26 cellular contexts compared by ENCODE assay signal in genomic region chr13:82879921-82880320, GRCh38.
"Had no signal": no experiment of that assay in that cellular context is flagged by ENCODE, and none has a peak within 500 bp of the region (broad histone marks: within the 10 kb centered on the region; RNA-seq: fewer than 3 reads in every experiment).

No MANE protein-coding gene starts in this region.

- H3K36me3 Mint-ChIP-seq: activated CD8-positive, alpha-beta memory T cell treated with anti-CD3 and anti-CD28 coated beads, Interleukin-2, amount 10 ng/mL, durations not matched to agents 7 days and 5 days; activated naive CD8-positive, alpha-beta T cell; brain; T-cell had no signal

- H3K4me3 Mint-ChIP-seq: activated B cell treated with CpG ODN at 0.5 μM for 24 hours; activated CD4-positive, alpha-beta T cell treated with anti-CD3 and anti-CD28 coated beads, Interleukin-2, amount 10 ng/mL, durations not matched to agents 24 days and 14 days; activated CD8-positive, alpha-beta memory T cell treated with anti-CD3 and anti-CD28 coated beads, Interleukin-2, amount 10 ng/mL, durations not matched to agents 7 days and 5 days; activated naive CD4-positive, alpha-beta T cell treated with anti-CD3 and anti-CD28 coated beads for 36 hours; activated naive CD8-positive, alpha-beta T cell; activated T-cell treated with anti-CD3 and anti-CD28 coated beads, Interleukin-2, amount 50 U/mL, for 24 hours; brain; T-cell had no signal

- H3K27ac ChIP-seq: cardiac muscle cell, SK-N-MC had no signal

- H3K27me3 ChIP-seq: cardiac muscle cell, MG63 had no signal

- H3K27me3 Mint-ChIP-seq: activated B cell treated with CpG ODN at 0.5 μM for 24 hours; activated CD4-positive, alpha-beta T cell treated with anti-CD3 and anti-CD28 coated beads, Interleukin-2, amount 10 ng/mL, durations not matched to agents 24 days and 14 days; activated CD8-positive, alpha-beta memory T cell treated with anti-CD3 and anti-CD28 coated beads, Interleukin-2, amount 10 ng/mL, durations not matched to agents 7 days and 5 days; activated naive CD8-positive, alpha-beta T cell; activated T-cell treated with anti-CD3 and anti-CD28 coated beads, Interleukin-2, amount 50 U/mL, for 24 hours; T-cell had no signal

- H3K9me3 ChIP-seq: MG63 had no signal

- H3K27ac Mint-ChIP-seq: activated B cell treated with CpG ODN at 0.5 μM for 24 hours; activated CD4-positive, alpha-beta T cell treated with anti-CD3 and anti-CD28 coated beads, Interleukin-2, amount 10 ng/mL, durations not matched to agents 24 days and 14 days; activated CD8-positive, alpha-beta memory T cell treated with anti-CD3 and anti-CD28 coated beads, Interleukin-2, amount 10 ng/mL, durations not matched to agents 7 days and 5 days; activated naive CD4-positive, alpha-beta T cell treated with anti-CD3 and anti-CD28 coated beads for 36 hours; activated naive CD8-positive, alpha-beta T cell; activated T-cell treated with anti-CD3 and anti-CD28 coated beads, Interleukin-2, amount 50 U/mL, for 24 hours; brain; T-cell had no signal

- DNase-seq: activated B cell treated with CpG ODN at 0.5 μM for 24 hours; activated CD4-positive, alpha-beta T cell treated with anti-CD3 and anti-CD28 coated beads for 1 hour; activated CD4-positive, alpha-beta T cell treated with anti-CD3 and anti-CD28 coated beads, Interleukin-2, amount 10 ng/mL, durations not matched to agents 24 days and 14 days; activated CD4-positive, alpha-beta T cell treated with anti-CD3 and anti-CD28 coated beads, Interleukin-2, amount 50 U/mL, for 48 hours; activated CD8-positive, alpha-beta memory T cell treated with anti-CD3 and anti-CD28 coated beads, Interleukin-2, amount 10 ng/mL, durations not matched to agents 7 days and 5 days; activated effector memory CD4-positive, alpha-beta T cell treated with anti-CD3 and anti-CD28 coated beads, Interleukin-2, amount 50 U/mL, for 16 hours; activated naive CD4-positive, alpha-beta T cell treated with anti-CD3 and anti-CD28 coated beads for 36 hours; activated T-cell treated with anti-CD3 and anti-CD28 coated beads, Interleukin-2, amount 50 U/mL, for 24 hours; amygdala; MG63; MV-4-11; NCI-H1092 treated with DMSO at 0.1 percent for 48 hours; NCI-H1417 treated with DMSO at 0.1 percent for 48 hours; NCI-H1694; NCI-H2029 treated with DMSO at 0.1 percent for 48 hours; NCI-H446; NCI-H524; NK-92 treated with Interleukin-12 subunit alpha and Interleukin-12 subunit beta, amount 100 ng/mL, for 24 hours; SIG-M5; T-cell; T-helper 2 cell; T1000 had no signal

- H3K9me3 Mint-ChIP-seq: activated CD4-positive, alpha-beta T cell treated with anti-CD3 and anti-CD28 coated beads, Interleukin-2, amount 10 ng/mL, durations not matched to agents 24 days and 14 days; activated naive CD4-positive, alpha-beta T cell treated with anti-CD3 and anti-CD28 coated beads for 36 hours had no signal

- H3K4me3 ChIP-seq: cardiac muscle cell, MG63, SK-N-MC had no signal

- H3K4me1 Mint-ChIP-seq: activated B cell treated with CpG ODN at 0.5 μM for 24 hours; activated CD4-positive, alpha-beta T cell treated with anti-CD3 and anti-CD28 coated beads, Interleukin-2, amount 10 ng/mL, durations not matched to agents 24 days and 14 days; activated CD8-positive, alpha-beta memory T cell treated with anti-CD3 and anti-CD28 coated beads, Interleukin-2, amount 10 ng/mL, durations not matched to agents 7 days and 5 days; T-cell had no signal

- H3K36me3 ChIP-seq: cardiac muscle cell, MG63 had no signal
